In genomic region chr20:8755340-8756118, GRCh38 we compare ENCODE assay signal across 14 cellular contexts.
DNase-seq lines count a peak whose midpoint lies in the region; ATAC-seq, FAIRE-seq and TF ChIP-seq lines count a peak whose summit lies in the region.
"Had no signal": no experiment of that assay in that cellular context is flagged by ENCODE, and none has a peak within 500 bp of the region (broad histone marks: within the 10 kb centered on the region; RNA-seq: fewer than 3 reads in every experiment).

No MANE protein-coding gene starts in this region.

- peaks cover 5% of the 10 kb centered on the region for H3K36me3 Mint-ChIP-seq in type B pancreatic cell

- no peak for TF ChIP-seq CTCF in type B pancreatic cell (conservative IDR thresholded peaks at IDR 0.05)

- FAIRE-seq in frontal cortex (lab: Jason Lieb, UNC): no peak
- FAIRE-seq: GM12892 had no signal

- DNase-seq in NCI-H2081 (lab: John Stamatoyannopoulos, UW) (peak; percentile 3 to 13), NCI-H2081 treated with DMSO at 0.1 percent for 48 hours (lab: John Stamatoyannopoulos, UW) (no peak), NCI-H146 treated with DMSO at 0.1 percent for 48 hours (lab: John Stamatoyannopoulos, UW; ENCODE audit: unreplicated experiment) (peak; percentile 96), SHP77 (lab: John Stamatoyannopoulos, UW) (peak; percentile 82 to 85), type B pancreatic cell (ENCODE audit: extremely low spot score, unreplicated experiment) (no peak), CD1c-positive myeloid dendritic cell (ENCODE audit: extremely low spot score) (no peak), frontal cortex (ENCODE audit: low spot score in 2 of 2) (no peak)
- DNase-seq: DMS 273 treated with DMSO at 0.1 percent for 48 hours, GOT3, NCI-H1048, NCI-H187, Peyer's patch had no signal

- H3K4me3 Mint-ChIP-seq in type B pancreatic cell: no peak overlapping the region

- H3K9me3 Mint-ChIP-seq in type B pancreatic cell: no peaks in the 10 kb centered on the region

- H3K27ac Mint-ChIP-seq in type B pancreatic cell: peak overlapping the region; percentile 27

- peaks cover 12% of the 10 kb centered on the region for H3K4me1 Mint-ChIP-seq in type B pancreatic cell (ENCODE audit: unreplicated experiment)

- no peak for ATAC-seq in HG03095 (IDR thresholded peaks at IDR 0.05; ENCODE audit: unreplicated experiment)

- H3K27me3 Mint-ChIP-seq in type B pancreatic cell: no peaks in the 10 kb centered on the region

Comparison
In these comparisons a context has a peak if more than half of its experiments do, and no peak if none do; other contexts are left out.
1. DNase-seq: peak in NCI-H2081 (2 of 2), NCI-H146 treated with DMSO at 0.1 percent for 48 hours (single experiment) and SHP77 (2 of 2); none in NCI-H2081 treated with DMSO at 0.1 percent for 48 hours (single experiment), type B pancreatic cell (single experiment), CD1c-positive myeloid dendritic cell (single experiment) and frontal cortex (0 of 2).